Comparison of ENCODE assay signal across 9 cellular contexts in the genomic region with DNA sequence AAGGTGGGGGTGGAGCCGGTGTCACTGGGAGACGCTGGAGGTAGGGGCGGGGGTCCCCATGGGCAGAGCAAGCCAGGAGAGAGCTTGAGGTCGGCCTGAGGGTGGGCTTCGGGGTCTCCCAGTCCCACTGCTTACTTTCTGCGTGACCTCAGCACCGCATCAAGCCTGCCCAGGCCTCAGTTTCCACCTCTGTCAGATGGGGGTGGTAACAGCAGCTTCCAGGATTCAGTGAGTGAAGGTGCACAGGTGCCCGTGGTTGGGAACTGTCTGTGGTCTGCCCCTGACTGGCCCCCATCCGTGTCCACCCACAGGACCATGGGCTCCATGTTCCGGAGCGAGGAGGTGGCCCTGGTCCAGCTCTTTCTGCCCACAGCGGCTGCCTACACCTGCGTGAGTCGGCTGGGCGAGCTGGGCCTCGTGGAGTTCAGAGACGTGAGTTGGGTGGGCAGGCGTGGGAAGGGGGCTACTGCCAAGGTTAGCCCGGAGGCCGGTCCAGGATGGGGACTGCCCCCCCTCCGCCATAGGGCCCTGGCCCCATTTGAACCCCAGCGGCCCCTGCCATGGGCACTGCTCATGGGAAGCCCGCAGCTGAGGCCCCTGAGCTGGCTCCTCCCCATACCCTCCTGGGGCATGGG. TPM values are rescaled to one million over a fixed set of nuclear protein-coding genes. Genes with fewer than 3 reads are reported as not detected.
DNase-seq lines count a peak whose midpoint lies in the region; ATAC-seq and TF ChIP-seq lines count a peak whose summit lies in the region.
"Had no signal": no experiment of that assay in that cellular context is flagged by ENCODE, and none has a peak within 500 bp of the region (broad histone marks: within the 10 kb centered on the region; RNA-seq: fewer than 3 reads in every experiment).

No MANE protein-coding gene starts in this region.

- no peaks in the 10 kb centered on the region for H3K9me3 Mint-ChIP-seq in CD8-positive, alpha-beta T cell
- H3K9me3 Mint-ChIP-seq: WTC11 had no signal

- peaks cover 21% of the 10 kb centered on the region; the same call in 1 of the 2 replicates for H3K79me2 ChIP-seq in OCI-LY7 (ENCODE audit: insufficient read depth, low read depth, low read length)

- CTCF ChIA-PET in CD8-positive, alpha-beta T cell (lab: Charles Lee), result interaction anchor here (1.2 to 1.5 kb wide), 2 partner anchors 11 to 168 kb away, joined by 3 read pairs; a partner anchor contains a TSS
- CTCF ChIA-PET in OCI-LY7 (lab: Charles Lee; ENCODE audit: unreplicated experiment), result no interaction called here

- peak overlapping the region; percentile 86 for H3K4me3 Mint-ChIP-seq in CD8-positive, alpha-beta T cell

- no peak for DNase-seq in CD8-positive, alpha-beta T cell
- no peak for DNase-seq in OCI-LY7 (ENCODE audit: low spot score)
- DNase-seq in epithelial cell of esophagus (ENCODE audit: low read depth), result no peak
- peak; percentile 18 to 49 for DNase-seq in psoas muscle
- no peak for DNase-seq in NCI-H2171 treated with DMSO at 0.1 percent for 48 hours (lab: John Stamatoyannopoulos, UW)
- no peak for DNase-seq in KG1 (lab: John Stamatoyannopoulos, UW)
- no peak for DNase-seq in stimulated activated CD4-positive, alpha-beta T cell treated with anti-CD3 and anti-CD28 coated beads, Interleukin-2, amount 100 ng/mL, for 48 hours

- 83 to 90% (median 87%) methylated on average over 16 to 23 of the region's 23 CpGs for WGBS in psoas muscle, 3 donors

- no peaks in the 10 kb centered on the region for H3K9me3 ChIP-seq in CD8-positive, alpha-beta T cell (ENCODE audit: low read length)
- H3K9me3 ChIP-seq in OCI-LY7 (ENCODE audit: low read length) (no peaks in the 10 kb centered on the region), psoas muscle (no peaks in the 10 kb centered on the region)

- peak overlapping the region; percentile 73 for H3K27ac ChIP-seq in CD8-positive, alpha-beta T cell (ENCODE audit: low read depth, low read length)
- H3K27ac ChIP-seq in OCI-LY7 (ENCODE audit: low read depth, low read length, poor library complexity, severe bottlenecking) (peak overlapping the region; percentile 79), psoas muscle (peak overlapping the region; percentile 77)

- H3K36me3 ChIP-seq in CD8-positive, alpha-beta T cell (ENCODE audit: insufficient read depth, low read length), result peaks cover 9% of the 10 kb centered on the region
- peaks cover 50% of the 10 kb centered on the region for H3K36me3 ChIP-seq in OCI-LY7 (ENCODE audit: insufficient read depth, low read length)
- peaks cover 0 to 11% of the 10 kb centered on the region in 2 donors for H3K36me3 ChIP-seq in psoas muscle (ENCODE audit: insufficient read depth in 1 of 2, low read depth in 1 of 2)

- no peaks in the 10 kb centered on the region for H3K27me3 ChIP-seq in CD8-positive, alpha-beta T cell (ENCODE audit: insufficient read depth, low read length)
- H3K27me3 ChIP-seq in psoas muscle (ENCODE audit: insufficient read depth in 3 of 3, low read length in 2 of 3), result no peaks in the 10 kb centered on the region

- H3K4me2 ChIP-seq in OCI-LY7 (ENCODE audit: low read length), result peak overlapping the region; percentile 97

- peaks cover 28% of the 10 kb centered on the region for H3K4me1 Mint-ChIP-seq in CD8-positive, alpha-beta T cell (ENCODE audit: low read depth)

- H2AFZ ChIP-seq in OCI-LY7 (ENCODE audit: low read length), result peak overlapping the region; percentile 39; the same call in 1 of the 2 replicates

- H3K27me3 Mint-ChIP-seq in CD8-positive, alpha-beta T cell (ENCODE audit: low read depth), result no peaks in the 10 kb centered on the region

- peak overlapping the region; percentile 90 for H3K4me3 ChIP-seq in CD8-positive, alpha-beta T cell (ENCODE audit: low read depth, low read length)
- H3K4me3 ChIP-seq in OCI-LY7 (ENCODE audit: low read depth, low read length, poor library complexity, severe bottlenecking) (peak overlapping the region; percentile 79), epithelial cell of esophagus (ENCODE audit: low read length) (peak overlapping the region; percentile 71), psoas muscle (peak overlapping the region; percentile 75)

- no peaks in the 10 kb centered on the region for H4K20me1 ChIP-seq in OCI-LY7 (ENCODE audit: insufficient read depth, low read length)

- peak overlapping the region; percentile 93 for H3K27ac Mint-ChIP-seq in CD8-positive, alpha-beta T cell

- POLR2A ChIA-PET in CD8-positive, alpha-beta T cell (lab: Charles Lee), result interaction anchor here (1.2 kb wide), 1 partner anchor 10 kb away, joined by 4 read pairs; a partner anchor contains a TSS
- POLR2A ChIA-PET in OCI-LY7 (lab: Charles Lee), result interaction anchor here (1.1 to 1.5 kb wide), 3 partner anchors 9 to 77 kb away, joined by 3 to 5 read pairs (median 3); a partner anchor contains a TSS

- BruUV-seq in OCI-LY7 (replicated peaks; lab: Mats Ljungman, UMichigan), result no TSS peak

- peaks cover 54% of the 10 kb centered on the region for H3K4me1 ChIP-seq in CD8-positive, alpha-beta T cell (ENCODE audit: insufficient read depth, low read length)
- peaks cover 30% of the 10 kb centered on the region for H3K4me1 ChIP-seq in OCI-LY7 (ENCODE audit: insufficient read depth, low read length, poor library complexity, severe bottlenecking)
- peaks cover 18% of the 10 kb centered on the region for H3K4me1 ChIP-seq in psoas muscle

- TF ChIP-seq CTCF in CD8-positive, alpha-beta T cell (IDR thresholded peaks at IDR 0.05), result no peak
- TF ChIP-seq CTCF in OCI-LY7 (conservative IDR thresholded peaks at IDR 0.05; ENCODE audit: low read length) (no peak), epithelial cell of esophagus (IDR thresholded peaks at IDR 0.05; ENCODE audit: insufficient read depth, low read depth, low read length, missing control alignments) (no peak), psoas muscle (IDR thresholded peaks at IDR 0.05) (no peak)

- H3K9me2 ChIP-seq in OCI-LY7 (ENCODE audit: insufficient read depth, low read length), result no peaks in the 10 kb centered on the region

- ATAC-seq in CD8-positive, alpha-beta T cell, result no peak
- no peak for ATAC-seq in psoas muscle
- no peak for ATAC-seq in HG03139 (IDR thresholded peaks at IDR 0.05; ENCODE audit: unreplicated experiment)

- H3K36me3 Mint-ChIP-seq in CD8-positive, alpha-beta T cell, result peaks cover 33% of the 10 kb centered on the region
- H3K36me3 Mint-ChIP-seq: WTC11 had no signal

- intact Hi-C loops in CD8-positive, alpha-beta T cell (cut with DNase I, micrococcal nuclease), result loop anchor here (1.0 to 5.0 kb wide), 2 partner anchors 11 to 39 kb away; a partner anchor contains a TSS
- intact Hi-C loops in OCI-LY7 (cut with micrococcal nuclease; ENCODE audit: unreplicated experiment) (loop anchor here (1.0 to 2.0 kb wide), 2 partner anchors 32 to 38 kb away; no protein-coding TSS in a partner anchor), psoas muscle (cut with DNase I) (no loop called here)

RNA-seq across cellular contexts. Expression of a gene that starts 2.2 kb away (rescaled TPM):
- 100 to 1,000 TPM; 153 to 154 TPM for total RNA-seq in CD8-positive, alpha-beta T cell
- 148 and 199 TPM in 2 replicates for total RNA-seq in OCI-LY7 (2014; rRNA removed; shearing (Covaris generic))
- total RNA-seq in OCI-LY7 (2022), result 201 and 204 TPM in 2 replicates
- 10 to 100 TPM; 11.4 to 14.6 (median 12.7) TPM for total RNA-seq in psoas muscle
- 10 to 100 TPM; 10.9 to 20.1 (median 11.8) TPM for polyA plus RNA-seq in psoas muscle

RNA-seq across cellular contexts. Expression of a gene that starts 10.6 kb away (rescaled TPM):
- total RNA-seq in CD8-positive, alpha-beta T cell, result 10 to 100 TPM; 59.4 to 63.2 TPM
- 152 and 173 TPM in 2 replicates for total RNA-seq in OCI-LY7 (2014; rRNA removed; shearing (Covaris generic))
- 126 and 132 TPM in 2 replicates for total RNA-seq in OCI-LY7 (2022)
- 100 to 1,000 TPM; 204 to 328 (median 241) TPM for total RNA-seq in psoas muscle
- polyA plus RNA-seq in psoas muscle, result 100 to 1,000 TPM; 193 to 390 (median 328) TPM

RNA-seq across cellular contexts. Expression of a gene that starts 30.9 kb away (rescaled TPM):
- not detected for total RNA-seq in CD8-positive, alpha-beta T cell
- total RNA-seq in OCI-LY7 (2014; rRNA removed; shearing (Covaris generic)), result 0.50 TPM in 1 of 2 replicates, not detected in the other
- total RNA-seq in OCI-LY7 (2022) (0.53 and 0.65 TPM in 2 replicates), psoas muscle (1 to 10 TPM; 1.7 to 3.3 (median 2.2) TPM)
- polyA plus RNA-seq in psoas muscle, result 1 to 10 TPM in 2 of 3 donors, under 1 TPM in 1; 0.83 to 1.8 (median 1.4) TPM

RNA-seq across cellular contexts. Expression of a gene that starts 37.2 kb away (rescaled TPM):
- 10 to 100 TPM; 14.4 to 15.6 TPM for total RNA-seq in CD8-positive, alpha-beta T cell
- total RNA-seq in OCI-LY7 (2014; rRNA removed; shearing (Covaris generic)), result 39.6 and 44.0 TPM in 2 replicates
- 49.7 and 52.1 TPM in 2 replicates for total RNA-seq in OCI-LY7 (2022)
- 1 to 10 TPM; 3.8 to 5.2 (median 4.8) TPM for total RNA-seq in psoas muscle
- 1 to 10 TPM; 1.9 to 5.9 (median 4.0) TPM for polyA plus RNA-seq in psoas muscle

Comparison
In these comparisons a context has a peak if more than half of its experiments do, and no peak if none do; other contexts are left out.
1. DNase-seq: peak in psoas muscle (2 of 2); none in CD8-positive, alpha-beta T cell (0 of 7), OCI-LY7 (single experiment), epithelial cell of esophagus (single experiment), NCI-H2171 treated with DMSO at 0.1 percent for 48 hours (single experiment), KG1 (single experiment) and stimulated activated CD4-positive, alpha-beta T cell treated with anti-CD3 and anti-CD28 coated beads, Interleukin-2, amount 100 ng/mL, for 48 hours (0 of 2).
2. RNA of a gene that starts 2.2 kb away (total RNA-seq): 148 to 204 TPM in OCI-LY7 and 153 to 154 TPM in CD8-positive, alpha-beta T cell; 11.4 to 14.6 TPM in psoas muscle; every median in the first group is over 4 times any median in the second.
3. intact Hi-C loops: an anchor here in CD8-positive, alpha-beta T cell (1.0 to 5.0 kb wide) and OCI-LY7 (1.0 to 2.0 kb wide); none called in psoas muscle.
4. Peak in every context shown above with its lines, with median percentiles within 50 percentile points of each other: H3K27ac ChIP-seq and H3K4me3 ChIP-seq.